ENCODE assay signal across 2 cellular contexts in the genomic region with DNA sequence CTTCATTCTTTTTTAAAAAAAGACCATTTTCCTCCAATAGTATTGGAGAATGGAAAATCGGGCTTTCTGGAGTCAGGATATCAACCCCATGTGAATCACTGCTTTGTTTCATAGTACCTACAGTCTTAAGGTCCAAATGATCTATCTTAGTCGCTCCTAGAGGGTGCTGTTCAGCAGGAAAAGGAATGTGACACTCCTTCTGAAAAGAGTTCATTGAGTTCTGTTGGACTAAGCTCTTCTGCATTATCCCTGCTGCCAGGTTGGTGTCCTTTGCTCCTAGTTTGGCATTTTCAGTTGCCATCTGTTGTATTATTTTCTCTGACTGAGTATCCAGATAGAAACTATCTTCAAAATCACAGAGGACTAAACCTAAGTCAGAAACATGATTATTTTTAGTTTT.
TF ChIP-seq lines count a peak whose summit lies in the region.

No MANE protein-coding gene starts in this region.

TF ChIP-seq in GM23338, 12 proteins besides CTCF, POLR2A, EP300 and RAD21:
- TF ChIP-seq NANOG (IDR thresholded peaks at IDR 0.05; ENCODE audit: borderline replicate concordance): no peak
- TF ChIP-seq JUNB (IDR thresholded peaks at IDR 0.05; ENCODE audit: unreplicated experiment): no peak
- no peak for TF ChIP-seq ZNF331 (CRISPR knock-in tag; IDR thresholded peaks at IDR 0.05; ENCODE audit: low read depth)
- TF ChIP-seq, protein P1, sequence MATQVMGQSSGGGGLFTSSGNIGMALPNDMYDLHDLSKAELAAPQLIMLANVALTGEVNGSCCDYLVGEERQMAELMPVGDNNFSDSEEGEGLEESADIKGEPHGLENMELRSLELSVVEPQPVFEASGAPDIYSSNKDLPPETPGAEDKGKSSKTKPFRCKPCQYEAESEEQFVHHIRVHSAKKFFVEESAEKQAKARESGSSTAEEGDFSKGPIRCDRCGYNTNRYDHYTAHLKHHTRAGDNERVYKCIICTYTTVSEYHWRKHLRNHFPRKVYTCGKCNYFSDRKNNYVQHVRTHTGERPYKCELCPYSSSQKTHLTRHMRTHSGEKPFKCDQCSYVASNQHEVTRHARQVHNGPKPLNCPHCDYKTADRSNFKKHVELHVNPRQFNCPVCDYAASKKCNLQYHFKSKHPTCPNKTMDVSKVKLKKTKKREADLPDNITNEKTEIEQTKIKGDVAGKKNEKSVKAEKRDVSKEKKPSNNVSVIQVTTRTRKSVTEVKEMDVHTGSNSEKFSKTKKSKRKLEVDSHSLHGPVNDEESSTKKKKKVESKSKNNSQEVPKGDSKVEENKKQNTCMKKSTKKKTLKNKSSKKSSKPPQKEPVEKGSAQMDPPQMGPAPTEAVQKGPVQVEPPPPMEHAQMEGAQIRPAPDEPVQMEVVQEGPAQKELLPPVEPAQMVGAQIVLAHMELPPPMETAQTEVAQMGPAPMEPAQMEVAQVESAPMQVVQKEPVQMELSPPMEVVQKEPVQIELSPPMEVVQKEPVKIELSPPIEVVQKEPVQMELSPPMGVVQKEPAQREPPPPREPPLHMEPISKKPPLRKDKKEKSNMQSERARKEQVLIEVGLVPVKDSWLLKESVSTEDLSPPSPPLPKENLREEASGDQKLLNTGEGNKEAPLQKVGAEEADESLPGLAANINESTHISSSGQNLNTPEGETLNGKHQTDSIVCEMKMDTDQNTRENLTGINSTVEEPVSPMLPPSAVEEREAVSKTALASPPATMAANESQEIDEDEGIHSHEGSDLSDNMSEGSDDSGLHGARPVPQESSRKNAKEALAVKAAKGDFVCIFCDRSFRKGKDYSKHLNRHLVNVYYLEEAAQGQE (IDR thresholded peaks at IDR 0.05; ENCODE audit: unreplicated experiment): no peak
TF ChIP-seq in GM23338: peak in this region for 0.

TF ChIP-seq in H1, 55 proteins besides CTCF, POLR2A, EP300 and RAD21:
- TF ChIP-seq NRF1 (IDR thresholded peaks at IDR 0.05; ENCODE audit: low read depth, low read length) (no peak), BCL11A (IDR thresholded peaks at IDR 0.05; ENCODE audit: low read depth in 2 of 2, low read length in 2 of 2) (no peak), YY1 (IDR thresholded peaks at IDR 0.05; ENCODE audit: low read depth, low read length) (no peak), NANOG (IDR thresholded peaks at IDR 0.05; ENCODE audit: insufficient read depth, low read depth, low read length, poor library complexity, severe bottlenecking) (no peak), SRF (IDR thresholded peaks at IDR 0.05; ENCODE audit: low read depth, low read length) (no peak), SIRT6 (IDR thresholded peaks at IDR 0.05; ENCODE audit: low read length) (no peak), CHD1 (IDR thresholded peaks at IDR 0.05; ENCODE audit: low read depth, low read length) (no peak), SUZ12 (IDR thresholded peaks at IDR 0.05; ENCODE audit: low read length) (no peak), KDM1A (IDR thresholded peaks at IDR 0.05; ENCODE audit: borderline replicate concordance, low read length) (no peak), CEBPB (IDR thresholded peaks at IDR 0.05; ENCODE audit: low read depth, low read length) (no peak), BACH1 (IDR thresholded peaks at IDR 0.05; ENCODE audit: low read length) (no peak), CREB1 (IDR thresholded peaks at IDR 0.05) (no peak), MAFK (IDR thresholded peaks at IDR 0.05; ENCODE audit: low read depth, low read length) (no peak), ASH2L (IDR thresholded peaks at IDR 0.05; ENCODE audit: low read length) (no peak), POU5F1 (IDR thresholded peaks at IDR 0.05; ENCODE audit: low read depth, low read length) (no peak), RNF2 (IDR thresholded peaks at IDR 0.05; ENCODE audit: borderline replicate concordance, low read depth, low read length, missing control alignments, poor library complexity, severe bottlenecking) (no peak), RFX5 (IDR thresholded peaks at IDR 0.05; ENCODE audit: borderline replicate concordance, low read depth, low read length) (no peak)
- TF ChIP-seq, protein P2, sequence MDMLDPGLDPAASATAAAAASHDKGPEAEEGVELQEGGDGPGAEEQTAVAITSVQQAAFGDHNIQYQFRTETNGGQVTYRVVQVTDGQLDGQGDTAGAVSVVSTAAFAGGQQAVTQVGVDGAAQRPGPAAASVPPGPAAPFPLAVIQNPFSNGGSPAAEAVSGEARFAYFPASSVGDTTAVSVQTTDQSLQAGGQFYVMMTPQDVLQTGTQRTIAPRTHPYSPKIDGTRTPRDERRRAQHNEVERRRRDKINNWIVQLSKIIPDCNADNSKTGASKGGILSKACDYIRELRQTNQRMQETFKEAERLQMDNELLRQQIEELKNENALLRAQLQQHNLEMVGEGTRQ (IDR thresholded peaks at IDR 0.05; ENCODE audit: low read length): no peak
- TF ChIP-seq, protein P3, sequence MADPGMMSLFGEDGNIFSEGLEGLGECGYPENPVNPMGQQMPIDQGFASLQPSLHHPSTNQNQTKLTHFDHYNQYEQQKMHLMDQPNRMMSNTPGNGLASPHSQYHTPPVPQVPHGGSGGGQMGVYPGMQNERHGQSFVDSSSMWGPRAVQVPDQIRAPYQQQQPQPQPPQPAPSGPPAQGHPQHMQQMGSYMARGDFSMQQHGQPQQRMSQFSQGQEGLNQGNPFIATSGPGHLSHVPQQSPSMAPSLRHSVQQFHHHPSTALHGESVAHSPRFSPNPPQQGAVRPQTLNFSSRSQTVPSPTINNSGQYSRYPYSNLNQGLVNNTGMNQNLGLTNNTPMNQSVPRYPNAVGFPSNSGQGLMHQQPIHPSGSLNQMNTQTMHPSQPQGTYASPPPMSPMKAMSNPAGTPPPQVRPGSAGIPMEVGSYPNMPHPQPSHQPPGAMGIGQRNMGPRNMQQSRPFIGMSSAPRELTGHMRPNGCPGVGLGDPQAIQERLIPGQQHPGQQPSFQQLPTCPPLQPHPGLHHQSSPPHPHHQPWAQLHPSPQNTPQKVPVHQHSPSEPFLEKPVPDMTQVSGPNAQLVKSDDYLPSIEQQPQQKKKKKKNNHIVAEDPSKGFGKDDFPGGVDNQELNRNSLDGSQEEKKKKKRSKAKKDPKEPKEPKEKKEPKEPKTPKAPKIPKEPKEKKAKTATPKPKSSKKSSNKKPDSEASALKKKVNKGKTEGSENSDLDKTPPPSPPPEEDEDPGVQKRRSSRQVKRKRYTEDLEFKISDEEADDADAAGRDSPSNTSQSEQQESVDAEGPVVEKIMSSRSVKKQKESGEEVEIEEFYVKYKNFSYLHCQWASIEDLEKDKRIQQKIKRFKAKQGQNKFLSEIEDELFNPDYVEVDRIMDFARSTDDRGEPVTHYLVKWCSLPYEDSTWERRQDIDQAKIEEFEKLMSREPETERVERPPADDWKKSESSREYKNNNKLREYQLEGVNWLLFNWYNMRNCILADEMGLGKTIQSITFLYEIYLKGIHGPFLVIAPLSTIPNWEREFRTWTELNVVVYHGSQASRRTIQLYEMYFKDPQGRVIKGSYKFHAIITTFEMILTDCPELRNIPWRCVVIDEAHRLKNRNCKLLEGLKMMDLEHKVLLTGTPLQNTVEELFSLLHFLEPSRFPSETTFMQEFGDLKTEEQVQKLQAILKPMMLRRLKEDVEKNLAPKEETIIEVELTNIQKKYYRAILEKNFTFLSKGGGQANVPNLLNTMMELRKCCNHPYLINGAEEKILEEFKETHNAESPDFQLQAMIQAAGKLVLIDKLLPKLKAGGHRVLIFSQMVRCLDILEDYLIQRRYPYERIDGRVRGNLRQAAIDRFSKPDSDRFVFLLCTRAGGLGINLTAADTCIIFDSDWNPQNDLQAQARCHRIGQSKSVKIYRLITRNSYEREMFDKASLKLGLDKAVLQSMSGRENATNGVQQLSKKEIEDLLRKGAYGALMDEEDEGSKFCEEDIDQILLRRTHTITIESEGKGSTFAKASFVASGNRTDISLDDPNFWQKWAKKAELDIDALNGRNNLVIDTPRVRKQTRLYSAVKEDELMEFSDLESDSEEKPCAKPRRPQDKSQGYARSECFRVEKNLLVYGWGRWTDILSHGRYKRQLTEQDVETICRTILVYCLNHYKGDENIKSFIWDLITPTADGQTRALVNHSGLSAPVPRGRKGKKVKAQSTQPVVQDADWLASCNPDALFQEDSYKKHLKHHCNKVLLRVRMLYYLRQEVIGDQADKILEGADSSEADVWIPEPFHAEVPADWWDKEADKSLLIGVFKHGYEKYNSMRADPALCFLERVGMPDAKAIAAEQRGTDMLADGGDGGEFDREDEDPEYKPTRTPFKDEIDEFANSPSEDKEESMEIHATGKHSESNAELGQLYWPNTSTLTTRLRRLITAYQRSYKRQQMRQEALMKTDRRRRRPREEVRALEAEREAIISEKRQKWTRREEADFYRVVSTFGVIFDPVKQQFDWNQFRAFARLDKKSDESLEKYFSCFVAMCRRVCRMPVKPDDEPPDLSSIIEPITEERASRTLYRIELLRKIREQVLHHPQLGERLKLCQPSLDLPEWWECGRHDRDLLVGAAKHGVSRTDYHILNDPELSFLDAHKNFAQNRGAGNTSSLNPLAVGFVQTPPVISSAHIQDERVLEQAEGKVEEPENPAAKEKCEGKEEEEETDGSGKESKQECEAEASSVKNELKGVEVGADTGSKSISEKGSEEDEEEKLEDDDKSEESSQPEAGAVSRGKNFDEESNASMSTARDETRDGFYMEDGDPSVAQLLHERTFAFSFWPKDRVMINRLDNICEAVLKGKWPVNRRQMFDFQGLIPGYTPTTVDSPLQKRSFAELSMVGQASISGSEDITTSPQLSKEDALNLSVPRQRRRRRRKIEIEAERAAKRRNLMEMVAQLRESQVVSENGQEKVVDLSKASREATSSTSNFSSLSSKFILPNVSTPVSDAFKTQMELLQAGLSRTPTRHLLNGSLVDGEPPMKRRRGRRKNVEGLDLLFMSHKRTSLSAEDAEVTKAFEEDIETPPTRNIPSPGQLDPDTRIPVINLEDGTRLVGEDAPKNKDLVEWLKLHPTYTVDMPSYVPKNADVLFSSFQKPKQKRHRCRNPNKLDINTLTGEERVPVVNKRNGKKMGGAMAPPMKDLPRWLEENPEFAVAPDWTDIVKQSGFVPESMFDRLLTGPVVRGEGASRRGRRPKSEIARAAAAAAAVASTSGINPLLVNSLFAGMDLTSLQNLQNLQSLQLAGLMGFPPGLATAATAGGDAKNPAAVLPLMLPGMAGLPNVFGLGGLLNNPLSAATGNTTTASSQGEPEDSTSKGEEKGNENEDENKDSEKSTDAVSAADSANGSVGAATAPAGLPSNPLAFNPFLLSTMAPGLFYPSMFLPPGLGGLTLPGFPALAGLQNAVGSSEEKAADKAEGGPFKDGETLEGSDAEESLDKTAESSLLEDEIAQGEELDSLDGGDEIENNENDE (IDR thresholded peaks at IDR 0.05; ENCODE audit: insufficient replicate concordance, low read length): no peak
- TF ChIP-seq, protein P4, sequence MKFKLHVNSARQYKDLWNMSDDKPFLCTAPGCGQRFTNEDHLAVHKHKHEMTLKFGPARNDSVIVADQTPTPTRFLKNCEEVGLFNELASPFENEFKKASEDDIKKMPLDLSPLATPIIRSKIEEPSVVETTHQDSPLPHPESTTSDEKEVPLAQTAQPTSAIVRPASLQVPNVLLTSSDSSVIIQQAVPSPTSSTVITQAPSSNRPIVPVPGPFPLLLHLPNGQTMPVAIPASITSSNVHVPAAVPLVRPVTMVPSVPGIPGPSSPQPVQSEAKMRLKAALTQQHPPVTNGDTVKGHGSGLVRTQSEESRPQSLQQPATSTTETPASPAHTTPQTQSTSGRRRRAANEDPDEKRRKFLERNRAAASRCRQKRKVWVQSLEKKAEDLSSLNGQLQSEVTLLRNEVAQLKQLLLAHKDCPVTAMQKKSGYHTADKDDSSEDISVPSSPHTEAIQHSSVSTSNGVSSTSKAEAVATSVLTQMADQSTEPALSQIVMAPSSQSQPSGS (IDR thresholded peaks at IDR 0.05; ENCODE audit: low read length): no peak
